In genomic region chr14:60861545-60862147, GRCh38 we compare ENCODE assay signal across 18 cellular contexts.
DNase-seq lines count a peak whose midpoint lies in the region; ATAC-seq and TF ChIP-seq lines count a peak whose summit lies in the region.
"Had no signal": no experiment of that assay in that cellular context is flagged by ENCODE, and none has a peak within 500 bp of the region (broad histone marks: within the 10 kb centered on the region; RNA-seq: fewer than 3 reads in every experiment).

No MANE protein-coding gene starts in this region.

- H3K36me3 ChIP-seq in left lung (no peaks in the 10 kb centered on the region), gastrocnemius medialis (no peaks in the 10 kb centered on the region)
- H3K36me3 ChIP-seq: adrenal gland, breast epithelium, SJSA1 had no signal

- intact Hi-C loops in Calu3 (cut with micrococcal nuclease; ENCODE audit: unreplicated experiment) (loop anchor here (5.0 kb wide), 2 partner anchors 111 to 139 kb away; partner anchors contain the start of gene SIX4), left lung (cut with DNase I) (no loop called here), gastrocnemius medialis (cut with DNase I; ENCODE audit: low total_unique reads) (loop anchor here (5.0 to 10.0 kb wide), 4 partner anchors 121 to 283 kb away; partner anchors contain the start of genes SLC38A6 and TRMT5)

- H3K27ac ChIP-seq in VCaP (peak overlapping the region; percentile 89), left lung (peak overlapping the region in 1 of 2 donors; percentile 49), gastrocnemius medialis (peak overlapping the region; percentile 76 to 87 (median 84))
- H3K27ac ChIP-seq: adrenal gland, KMS-11, SJSA1 had no signal

- DNase-seq in Calu3: no peak
- no peak for DNase-seq in left lung
- DNase-seq in gastrocnemius medialis: no peak
- DNase-seq in ecto neural progenitor cell (ENCODE audit: low spot score): no peak
- DNase-seq in activated naive CD8-positive, alpha-beta T cell treated with anti-CD3 and anti-CD28 coated beads, Interleukin-2, amount 50 U/mL, for 24 hours: no peak
- DNase-seq: activated CD4-positive, alpha-beta T cell treated with anti-CD3 and anti-CD28 coated beads, Interleukin-2, amount 50 U/mL, for 4 hours; activated effector memory CD4-positive, alpha-beta T cell treated with anti-CD3 and anti-CD28 coated beads, Interleukin-2, amount 50 U/mL, for 16 hours; erythroblast; foreskin melanocyte; NCI-H187 treated with DMSO at 0.1 percent for 48 hours; occipital lobe; T-helper 17 cell had no signal

- peaks cover 11% of the 10 kb centered on the region for H3K36me3 Mint-ChIP-seq in Calu3 (ENCODE audit: insufficient read depth, unreplicated experiment)
- H3K36me3 Mint-ChIP-seq in activated naive CD8-positive, alpha-beta T cell treated with anti-CD3 and anti-CD28 coated beads, Interleukin-2, amount 50 U/mL, for 24 hours (ENCODE audit: low read depth): peaks cover 15% of the 10 kb centered on the region

- H3K4me3 Mint-ChIP-seq in Calu3 (ENCODE audit: low read depth, unreplicated experiment): peak overlapping the region; percentile 22
- H3K4me3 Mint-ChIP-seq in activated naive CD8-positive, alpha-beta T cell treated with anti-CD3 and anti-CD28 coated beads, Interleukin-2, amount 50 U/mL, for 24 hours: no peak overlapping the region
- H3K4me3 Mint-ChIP-seq: T-helper 17 cell had no signal

- no peak overlapping the region for H3K4me3 ChIP-seq in left lung
- no peak overlapping the region for H3K4me3 ChIP-seq in gastrocnemius medialis
- H3K4me3 ChIP-seq: adrenal gland, breast epithelium, SJSA1 had no signal

- peaks cover 37% of the 10 kb centered on the region for H3K4me1 Mint-ChIP-seq in Calu3 (ENCODE audit: low read depth, unreplicated experiment)
- H3K4me1 Mint-ChIP-seq in activated naive CD8-positive, alpha-beta T cell treated with anti-CD3 and anti-CD28 coated beads, Interleukin-2, amount 50 U/mL, for 24 hours: peaks cover 3% of the 10 kb centered on the region

- H3K27ac Mint-ChIP-seq in Calu3 (ENCODE audit: unreplicated experiment): peak overlapping the region; percentile 71
- no peak overlapping the region for H3K27ac Mint-ChIP-seq in activated naive CD8-positive, alpha-beta T cell treated with anti-CD3 and anti-CD28 coated beads, Interleukin-2, amount 50 U/mL, for 24 hours
- H3K27ac Mint-ChIP-seq: T-helper 17 cell had no signal

- CTCF ChIA-PET in Calu3 (lab: Charles Lee): no interaction called here

- BruUV-seq in Calu3 (replicated peaks; lab: Mats Ljungman, UMichigan): no TSS peak

- H3K27me3 ChIP-seq in left lung: no peaks in the 10 kb centered on the region
- no peaks in the 10 kb centered on the region for H3K27me3 ChIP-seq in gastrocnemius medialis
- H3K27me3 ChIP-seq: adrenal gland, breast epithelium, SJSA1 had no signal

- in situ Hi-C loops in gastrocnemius medialis (cut with MboI; ENCODE audit: low sequenced_read_pairs in 4 of 4): no loop called here

- TF ChIP-seq CTCF in Calu3 (IDR thresholded peaks at IDR 0.05; ENCODE audit: unreplicated experiment) (no peak), VCaP (conservative IDR thresholded peaks at IDR 0.05) (no peak), left lung (IDR thresholded peaks at IDR 0.05) (no peak), gastrocnemius medialis (IDR thresholded peaks at IDR 0.05 in 4 of 5, conservative IDR thresholded peaks at IDR 0.05 in 1 of 5) (no peak)

- H3K9me3 ChIP-seq in left lung (peaks cover 0 to 11% of the 10 kb centered on the region in 2 donors), gastrocnemius medialis (no peaks in the 10 kb centered on the region)
- H3K9me3 ChIP-seq: SJSA1 had no signal

- ATAC-seq in left lung (peak; percentile 71), gastrocnemius medialis (no peak), HG03342 (IDR thresholded peaks at IDR 0.05; ENCODE audit: unreplicated experiment) (no peak)
- ATAC-seq in activated naive CD8-positive, alpha-beta T cell treated with anti-CD3 and anti-CD28 coated beads, Interleukin-2, amount 50 U/mL, for 24 hours: no peak
- ATAC-seq: T-helper 17 cell had no signal

- H3K4me1 ChIP-seq in left lung (no peaks in the 10 kb centered on the region), gastrocnemius medialis (peaks cover 47 to 53% of the 10 kb centered on the region in 2 donors)
- H3K4me1 ChIP-seq: SJSA1 had no signal

- peaks cover 3% of the 10 kb centered on the region for H3K9me3 Mint-ChIP-seq in Calu3 (ENCODE audit: low read depth, unreplicated experiment)
- H3K9me3 Mint-ChIP-seq in activated naive CD8-positive, alpha-beta T cell treated with anti-CD3 and anti-CD28 coated beads, Interleukin-2, amount 50 U/mL, for 24 hours: peaks cover 12% of the 10 kb centered on the region

- TF ChIP-seq POLR2A in gastrocnemius medialis (IDR thresholded peaks at IDR 0.05): no peak

- H3K27me3 Mint-ChIP-seq in Calu3 (ENCODE audit: unreplicated experiment): no peaks in the 10 kb centered on the region
- no peaks in the 10 kb centered on the region for H3K27me3 Mint-ChIP-seq in activated naive CD8-positive, alpha-beta T cell treated with anti-CD3 and anti-CD28 coated beads, Interleukin-2, amount 50 U/mL, for 24 hours
- H3K27me3 Mint-ChIP-seq: T-helper 17 cell had no signal

Comparison
In these comparisons a context has a peak if more than half of its experiments do, and no peak if none do; other contexts are left out.
1. intact Hi-C loops: an anchor here in Calu3 (5.0 kb wide) and gastrocnemius medialis (5.0 to 10.0 kb wide); none called in left lung.